Comparison of ENCODE assay signal across 20 cellular contexts in the genomic region with DNA sequence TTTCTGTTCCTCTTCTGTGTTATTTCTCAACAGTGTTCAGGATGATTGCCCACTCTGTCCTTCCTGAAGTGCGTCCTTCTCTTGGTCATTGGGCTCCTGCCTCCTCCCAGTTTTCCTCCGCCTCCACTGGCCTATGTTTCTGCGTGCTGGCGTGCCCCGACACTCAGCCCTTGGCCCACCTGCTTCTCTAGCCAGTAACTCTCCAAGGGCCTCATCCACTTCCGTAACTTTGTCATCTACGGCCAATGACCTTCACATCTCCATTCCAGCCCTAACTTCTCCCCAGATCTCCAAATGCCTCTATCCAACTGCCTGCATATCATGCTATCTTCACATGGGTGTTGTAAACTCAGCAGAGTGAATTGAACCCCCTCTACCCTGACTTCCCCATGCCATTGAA.
"Had no signal": no experiment of that assay in that cellular context is flagged by ENCODE, and none has a peak within 500 bp of the region (broad histone marks: within the 10 kb centered on the region; RNA-seq: fewer than 3 reads in every experiment).

No MANE protein-coding gene starts in this region.

- H3K9me3 Mint-ChIP-seq: activated CD4-positive, alpha-beta memory T cell treated with anti-CD3 and anti-CD28 coated beads for 36 hours; activated CD4-positive, alpha-beta T cell treated with anti-CD3 and anti-CD28 coated beads, Interleukin-2, amount 10 ng/mL, durations not matched to agents 7 days and 5 days; activated naive CD4-positive, alpha-beta T cell treated with anti-CD3 and anti-CD28 coated beads, Interleukin-2, amount 10 ng/mL, durations not matched to agents 7 days and 5 days; activated naive CD8-positive, alpha-beta T cell treated with anti-CD3 and anti-CD28 coated beads for 36 hours; activated T-cell treated with anti-CD3 and anti-CD28 coated beads, Interleukin-2, amount 50 U/mL, for 72 hours; activated T-helper 2 cell treated with anti-CD3 and anti-CD28 coated beads, Interferon-gamma antibody, Interleukin-2, Interleukin-4, amounts not matched to agents 10 μg/mL and 5 μg/mL and 100 μg/mL, durations not matched to agents 14 hours and 24 hours and 36 hours had no signal

- H3K36me3 Mint-ChIP-seq: activated CD4-positive, alpha-beta memory T cell treated with anti-CD3 and anti-CD28 coated beads for 36 hours; activated naive CD4-positive, alpha-beta T cell treated with anti-CD3 and anti-CD28 coated beads, Interleukin-2, amount 10 ng/mL, durations not matched to agents 7 days and 5 days; activated naive CD8-positive, alpha-beta T cell treated with anti-CD3 and anti-CD28 coated beads for 36 hours had no signal

- H3K4me3 ChIP-seq: PC-9 had no signal

- H3K36me3 ChIP-seq: brain microvascular endothelial cell had no signal

- H2AFZ ChIP-seq: PC-9 had no signal

- H3K27ac ChIP-seq: brain microvascular endothelial cell, PC-9 had no signal

- DNase-seq: activated CD4-positive, alpha-beta memory T cell treated with anti-CD3 and anti-CD28 coated beads for 36 hours; activated CD4-positive, alpha-beta T cell treated with anti-CD3 and anti-CD28 coated beads, Interleukin-2, amount 10 ng/mL, durations not matched to agents 7 days and 5 days; activated CD4-positive, CD25-positive, alpha-beta regulatory T cell; activated CD8-positive, alpha-beta memory T cell treated with anti-CD3 and anti-CD28 coated beads for 24 hours; activated gamma-delta T cell treated with Interleukin-2 at 50 U/mL for 16 hours; activated naive CD4-positive, alpha-beta T cell treated with anti-CD3 and anti-CD28 coated beads, Interleukin-2, amount 10 ng/mL, durations not matched to agents 7 days and 5 days; activated naive CD8-positive, alpha-beta T cell treated with anti-CD3 and anti-CD28 coated beads for 36 hours; activated T-cell treated with anti-CD3 and anti-CD28 coated beads, Interleukin-2, amount 50 U/mL, for 72 hours; brain microvascular endothelial cell; caudate nucleus; NCI-H1048; NCI-H146; NCI-H187 treated with DMSO at 0.1 percent for 48 hours; NCI-H2081 treated with DMSO at 0.1 percent for 48 hours; NCI-H446; PC-9; SIG-M5; T-helper 17 cell; T-helper 9 cell had no signal

- H3K4me3 Mint-ChIP-seq: activated CD4-positive, alpha-beta memory T cell treated with anti-CD3 and anti-CD28 coated beads for 36 hours; activated CD4-positive, alpha-beta T cell treated with anti-CD3 and anti-CD28 coated beads, Interleukin-2, amount 10 ng/mL, durations not matched to agents 7 days and 5 days; activated naive CD4-positive, alpha-beta T cell treated with anti-CD3 and anti-CD28 coated beads, Interleukin-2, amount 10 ng/mL, durations not matched to agents 7 days and 5 days; activated naive CD8-positive, alpha-beta T cell treated with anti-CD3 and anti-CD28 coated beads for 36 hours; activated T-cell treated with anti-CD3 and anti-CD28 coated beads, Interleukin-2, amount 50 U/mL, for 72 hours; T-helper 17 cell had no signal

- H3K27ac Mint-ChIP-seq: activated CD4-positive, alpha-beta memory T cell treated with anti-CD3 and anti-CD28 coated beads for 36 hours; activated CD4-positive, alpha-beta T cell treated with anti-CD3 and anti-CD28 coated beads, Interleukin-2, amount 10 ng/mL, durations not matched to agents 7 days and 5 days; activated naive CD4-positive, alpha-beta T cell treated with anti-CD3 and anti-CD28 coated beads, Interleukin-2, amount 10 ng/mL, durations not matched to agents 7 days and 5 days; activated naive CD8-positive, alpha-beta T cell treated with anti-CD3 and anti-CD28 coated beads for 36 hours; activated T-cell treated with anti-CD3 and anti-CD28 coated beads, Interleukin-2, amount 50 U/mL, for 72 hours; activated T-helper 2 cell treated with anti-CD3 and anti-CD28 coated beads, Interferon-gamma antibody, Interleukin-2, Interleukin-4, amounts not matched to agents 10 μg/mL and 5 μg/mL and 100 μg/mL, durations not matched to agents 14 hours and 24 hours and 36 hours; T-helper 17 cell had no signal

- H3K4me1 Mint-ChIP-seq: activated CD4-positive, alpha-beta T cell treated with anti-CD3 and anti-CD28 coated beads, Interleukin-2, amount 10 ng/mL, durations not matched to agents 7 days and 5 days; activated naive CD4-positive, alpha-beta T cell treated with anti-CD3 and anti-CD28 coated beads, Interleukin-2, amount 10 ng/mL, durations not matched to agents 7 days and 5 days; activated naive CD8-positive, alpha-beta T cell treated with anti-CD3 and anti-CD28 coated beads for 36 hours; T-helper 17 cell had no signal

- H3K27me3 ChIP-seq: brain microvascular endothelial cell had no signal

- H3K4me2 ChIP-seq: PC-9 had no signal

- ATAC-seq: activated T-cell treated with anti-CD3 and anti-CD28 coated beads, Interleukin-2, amount 50 U/mL, for 72 hours; T-helper 17 cell had no signal
